In the genomic region with DNA sequence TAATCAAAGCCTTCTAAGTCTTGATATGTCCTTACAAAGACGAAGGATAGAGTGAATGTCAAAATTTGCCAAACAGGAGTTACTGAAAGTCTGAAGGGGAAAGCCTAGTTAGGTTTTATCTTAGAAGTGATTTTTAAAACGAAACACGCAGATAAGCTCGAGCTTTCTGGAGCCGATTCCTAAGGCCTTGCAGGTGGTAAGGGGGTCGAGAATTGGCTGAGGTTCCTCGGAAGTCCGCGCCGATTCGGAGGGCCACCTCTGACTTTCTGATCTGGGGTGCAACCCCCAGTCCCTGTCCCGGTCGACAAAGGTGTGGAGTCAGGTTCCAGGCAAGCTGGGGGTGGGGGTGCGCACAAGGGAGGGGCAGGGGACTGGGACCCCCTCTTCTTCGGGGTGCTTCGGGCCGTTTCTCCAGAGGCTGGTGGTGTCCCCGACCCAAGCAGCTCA, we compare ENCODE assay signal across 8 cellular contexts. TPM values are rescaled to one million over a fixed set of nuclear protein-coding genes. Genes with fewer than 3 reads are reported as not detected.
DNase-seq lines count a peak whose midpoint lies in the region; ATAC-seq and TF ChIP-seq lines count a peak whose summit lies in the region.

No MANE protein-coding gene starts in this region.

- TF ChIP-seq POLR2A in breast epithelium (IDR thresholded peaks at IDR 0.05) (no peak), upper lobe of left lung (IDR thresholded peaks at IDR 0.05) (no peak)

- peak; percentile 9 for ATAC-seq in GM19351 (IDR thresholded peaks at IDR 0.05; ENCODE audit: unreplicated experiment)
- no peak for ATAC-seq in upper lobe of left lung (ENCODE audit: low FRiP score in 2 of 2)

- H2AK5ac ChIP-seq in mesendoderm (ENCODE audit: low read length): no peak overlapping the region

- intact Hi-C loops in breast epithelium (cut with DNase I; ENCODE audit: low total_unique reads): no loop called here

- peak overlapping the region; percentile 90 for H3K9ac ChIP-seq in mesendoderm (ENCODE audit: low read length)

- H2BK15ac ChIP-seq in mesendoderm (replicated peaks; ENCODE audit: low read depth): peak overlapping the region; percentile 42

- TF ChIP-seq EP300 in upper lobe of left lung (IDR thresholded peaks at IDR 0.05): no peak

- POLR2A ChIA-PET in AG04449 (lab: Yijun Ruan, JAX): interaction anchor here (0.9 to 1.1 kb wide), 5 partner anchors 13 to 217 kb away, joined by 3 to 6 read pairs (median 3); no protein-coding TSS in a partner anchor

- peak overlapping the region; percentile 93 for H3K56ac ChIP-seq in mesendoderm (ENCODE audit: low read length)

- H3K36me3 ChIP-seq in breast epithelium (no peaks in the 10 kb centered on the region), mesendoderm (ENCODE audit: control insufficient read depth, insufficient read depth, low read length) (no peaks in the 10 kb centered on the region), upper lobe of left lung (no peaks in the 10 kb centered on the region)

- no peaks in the 10 kb centered on the region for H3K9me3 ChIP-seq in breast epithelium
- no peaks in the 10 kb centered on the region for H3K9me3 ChIP-seq in upper lobe of left lung

- H4K5ac ChIP-seq in mesendoderm (ENCODE audit: low read length): no peak overlapping the region

- peak overlapping the region; percentile 99 to 100 for H3K27ac ChIP-seq in breast epithelium
- H3K27ac ChIP-seq in mesendoderm (ENCODE audit: low read depth, low read length): peak overlapping the region; percentile 95
- H3K27ac ChIP-seq in upper lobe of left lung: peak overlapping the region; percentile 96 to 99 (median 99)

- H3K4ac ChIP-seq in mesendoderm (ENCODE audit: low read depth, low read length): peak overlapping the region; percentile 93

- H2BK120ac ChIP-seq in mesendoderm (ENCODE audit: low read depth, low read length): peak overlapping the region; percentile 98

- no peak for TF ChIP-seq CTCF in AG04449 (IDR thresholded peaks at IDR 0.05; ENCODE audit: insufficient read depth, low read length, missing control alignments)
- TF ChIP-seq CTCF in breast epithelium (IDR thresholded peaks at IDR 0.05): no peak
- no peak for TF ChIP-seq CTCF in upper lobe of left lung (IDR thresholded peaks at IDR 0.05)

- peaks cover 4% of the 10 kb centered on the region for H3K79me1 ChIP-seq in mesendoderm (ENCODE audit: low read length)

- H3K27me3 ChIP-seq in breast epithelium: no peaks in the 10 kb centered on the region
- H3K27me3 ChIP-seq in mesendoderm (ENCODE audit: insufficient read depth, low read length, poor library complexity): no peaks in the 10 kb centered on the region
- H3K27me3 ChIP-seq in upper lobe of left lung: no peaks in the 10 kb centered on the region

- H3K4me1 ChIP-seq in breast epithelium (no peaks in the 10 kb centered on the region), mesendoderm (ENCODE audit: control insufficient read depth, low read depth, low read length) (peaks cover 9% of the 10 kb centered on the region), upper lobe of left lung (peaks cover 26 to 38% (median 34%) of the 10 kb centered on the region in 4 donors)

- H3K79me2 ChIP-seq in mesendoderm (ENCODE audit: control insufficient read depth, insufficient read depth, low read length): peaks cover 36% of the 10 kb centered on the region

- no peak overlapping the region for H2BK5ac ChIP-seq in mesendoderm (ENCODE audit: low read length)

- H3K23ac ChIP-seq in mesendoderm (ENCODE audit: low read length): no peak overlapping the region

- WGBS in mesendoderm (ENCODE audit: extremely low coverage, insufficient coverage, low lambda C conversion rate): no CpG with 5 or more reads among the region's 18 CpGs
- WGBS in upper lobe of left lung, 2 donors: 1 to 4% methylated on average over 17 to 18 of the region's 18 CpGs

- DNase-seq in AG04449 (ENCODE audit: low read depth, low spot score) (no peak), NAMALWA (ENCODE audit: low spot score) (peak; percentile 68), breast epithelium (ENCODE audit: low spot score in 2 of 2) (peak in 1 of 2 donors; percentile 20), mesendoderm (peak; percentile 48), upper lobe of left lung (no peak), HPDE6-E6E7 (ENCODE audit: extremely low spot score) (no peak)
- DNase-seq in stimulated activated CD4-positive, alpha-beta T cell treated with anti-CD3 and anti-CD28 coated beads, Interleukin-1b, Interleukin-23, amount 100 ng/mL, for 48 hours: no peak

- peak overlapping the region; percentile 98 for H4K8ac ChIP-seq in mesendoderm (ENCODE audit: low read depth, low read length)

- peak overlapping the region; percentile 100 for H3K18ac ChIP-seq in mesendoderm (ENCODE audit: low read length)

- H3K4me3 ChIP-seq in AG04449 (ENCODE audit: low read depth, low read length): peak overlapping the region; percentile 75
- peak overlapping the region; percentile 68 to 99 (median 94) for H3K4me3 ChIP-seq in breast epithelium
- peak overlapping the region; percentile 12 for H3K4me3 ChIP-seq in mesendoderm (ENCODE audit: low read length)
- peak overlapping the region; percentile 73 to 89 (median 82) for H3K4me3 ChIP-seq in upper lobe of left lung

- H3K4me2 ChIP-seq in mesendoderm (ENCODE audit: low read length): peak overlapping the region; percentile 67

- CTCF ChIA-PET in AG04449 (lab: Yijun Ruan, JAX): interaction anchor here (1.4 to 1.5 kb wide), 2 partner anchors 265 to 266 kb away, joined by 3 to 5 read pairs; no protein-coding TSS in a partner anchor

RNA-seq across cellular contexts. Expression of a gene that starts 0.7 kb away (rescaled TPM):
- total RNA-seq in breast epithelium: 10 to 100 TPM; 61.6 to 71.4 (median 65.4) TPM
- polyA plus RNA-seq in mesendoderm (2013, experiment 1 of 2): 69.2 TPM
- polyA plus RNA-seq in mesendoderm (2013, experiment 2 of 2): 70.6 TPM
- 10 to 100 TPM; 29.0 to 65.0 (median 45.9) TPM for total RNA-seq in upper lobe of left lung

Comparison
In these comparisons a context has a peak if more than half of its experiments do, and no peak if none do; other contexts are left out.
1. DNase-seq: peak in NAMALWA (single experiment) and mesendoderm (single experiment); none in AG04449 (single experiment), upper lobe of left lung (0 of 2), HPDE6-E6E7 (single experiment) and stimulated activated CD4-positive, alpha-beta T cell treated with anti-CD3 and anti-CD28 coated beads, Interleukin-1b, Interleukin-23, amount 100 ng/mL, for 48 hours (single experiment).
2. H3K4me3 ChIP-seq: peak in every context shown above with its lines; median percentile 94 in breast epithelium; 82 in upper lobe of left lung; 75 in AG04449; 12 in mesendoderm.
3. Peak in every context shown above with its lines, with median percentiles within 50 percentile points of each other: H3K27ac ChIP-seq.